ENCODE assay signal across 1 cellular context in genomic region chr6:22471369-22471690, GRCh38.
TF ChIP-seq lines count a peak whose summit lies in the region.

No MANE protein-coding gene starts in this region.

TF ChIP-seq in SK-N-SH treated with all-trans-retinoic acid at 6 μM for 48 hours, 23 proteins besides CTCF, POLR2A, EP300 and RAD21 (continued from another document):
- TF ChIP-seq, protein P1, sequence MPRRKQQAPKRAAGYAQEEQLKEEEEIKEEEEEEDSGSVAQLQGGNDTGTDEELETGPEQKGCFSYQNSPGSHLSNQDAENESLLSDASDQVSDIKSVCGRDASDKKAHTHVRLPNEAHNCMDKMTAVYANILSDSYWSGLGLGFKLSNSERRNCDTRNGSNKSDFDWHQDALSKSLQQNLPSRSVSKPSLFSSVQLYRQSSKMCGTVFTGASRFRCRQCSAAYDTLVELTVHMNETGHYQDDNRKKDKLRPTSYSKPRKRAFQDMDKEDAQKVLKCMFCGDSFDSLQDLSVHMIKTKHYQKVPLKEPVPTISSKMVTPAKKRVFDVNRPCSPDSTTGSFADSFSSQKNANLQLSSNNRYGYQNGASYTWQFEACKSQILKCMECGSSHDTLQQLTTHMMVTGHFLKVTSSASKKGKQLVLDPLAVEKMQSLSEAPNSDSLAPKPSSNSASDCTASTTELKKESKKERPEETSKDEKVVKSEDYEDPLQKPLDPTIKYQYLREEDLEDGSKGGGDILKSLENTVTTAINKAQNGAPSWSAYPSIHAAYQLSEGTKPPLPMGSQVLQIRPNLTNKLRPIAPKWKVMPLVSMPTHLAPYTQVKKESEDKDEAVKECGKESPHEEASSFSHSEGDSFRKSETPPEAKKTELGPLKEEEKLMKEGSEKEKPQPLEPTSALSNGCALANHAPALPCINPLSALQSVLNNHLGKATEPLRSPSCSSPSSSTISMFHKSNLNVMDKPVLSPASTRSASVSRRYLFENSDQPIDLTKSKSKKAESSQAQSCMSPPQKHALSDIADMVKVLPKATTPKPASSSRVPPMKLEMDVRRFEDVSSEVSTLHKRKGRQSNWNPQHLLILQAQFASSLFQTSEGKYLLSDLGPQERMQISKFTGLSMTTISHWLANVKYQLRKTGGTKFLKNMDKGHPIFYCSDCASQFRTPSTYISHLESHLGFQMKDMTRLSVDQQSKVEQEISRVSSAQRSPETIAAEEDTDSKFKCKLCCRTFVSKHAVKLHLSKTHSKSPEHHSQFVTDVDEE (CRISPR knock-in tag; IDR thresholded peaks at IDR 0.05) = no peak
